Comparison of ENCODE assay signal across 8 cellular contexts in the genomic region with DNA sequence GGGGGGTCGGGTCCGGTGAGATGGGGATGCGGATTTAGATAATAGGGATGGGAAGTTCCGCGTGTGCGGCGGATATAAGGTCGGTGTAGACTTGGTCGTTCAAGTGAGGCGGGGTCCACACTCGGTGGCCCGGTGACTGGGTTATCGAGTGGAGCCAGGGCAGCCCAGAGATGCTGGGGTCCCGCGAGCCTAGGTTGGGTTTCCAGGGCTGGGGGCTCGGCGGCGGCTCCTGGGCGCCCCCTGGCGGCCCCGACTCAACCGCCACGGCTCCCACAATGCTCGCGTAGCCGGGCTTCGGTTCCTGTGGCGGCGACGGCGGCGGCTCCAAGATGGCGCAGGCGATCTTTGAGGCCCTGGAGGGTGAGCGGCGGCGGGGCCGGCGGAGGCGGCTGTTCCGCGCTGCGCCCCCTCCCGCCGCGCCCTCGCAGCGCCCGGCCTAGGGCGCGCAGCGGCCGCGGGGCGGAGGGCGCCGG. TPM values are rescaled to one million over a fixed set of nuclear protein-coding genes. Genes with fewer than 3 reads are reported as not detected.
DNase-seq lines count a peak whose midpoint lies in the region; ATAC-seq and TF ChIP-seq lines count a peak whose summit lies in the region.

A gene (plus strand): TSS at position 304 of the 473 bp plus-strand sequence. CDS start 26 bp downstream, at position 330.

- peak; percentile 83 for TF ChIP-seq CTCF in colonic mucosa (IDR thresholded peaks at IDR 0.05)

- intact Hi-C loops in colonic mucosa (cut with DNase I): loop anchor here (5.0 kb wide), 1 partner anchor 56 kb away; no protein-coding TSS in a partner anchor

- H3K36me3 ChIP-seq in colonic mucosa: no peaks in the 10 kb centered on the region

- peaks cover 2% of the 10 kb centered on the region for H3K9me3 ChIP-seq in colonic mucosa

- H3K4me1 ChIP-seq in colonic mucosa: peaks cover 3% of the 10 kb centered on the region

- ATAC-seq in GM19043 (IDR thresholded peaks at IDR 0.05; ENCODE audit: low read depth, unreplicated experiment) (peak; percentile 59), HG03196 (IDR thresholded peaks at IDR 0.05; ENCODE audit: unreplicated experiment) (peak; percentile 70)

- peak; percentile 87 to 91 for DNase-seq in AML-193 (lab: John Stamatoyannopoulos, UW)
- DNase-seq in NCI-H446 treated with DMSO at 0.1 percent for 48 hours (lab: John Stamatoyannopoulos, UW): peak; percentile 88
- DNase-seq in activated CD4-positive, alpha-beta T cell treated with anti-CD3 and anti-CD28 coated beads for 24 hours (ENCODE audit: low read depth in 2 of 2): peak; percentile 78 to 83
- DNase-seq in colonic mucosa: peak; percentile 88
- DNase-seq in medulla oblongata (ENCODE audit: extremely low spot score): peak; percentile 86
- peak; percentile 79 to 83 (median 81) for DNase-seq in stimulated activated CD4-positive, alpha-beta T cell treated with anti-CD3 and anti-CD28 coated beads, TNF-alpha, amount 100 ng/mL, for 4 hours (ENCODE audit: low read depth in 3 of 3)

- peak within 1 kb of the TSS; percentile 50 for H3K4me3 ChIP-seq in colonic mucosa

- H3K9ac ChIP-seq in colonic mucosa (ENCODE audit: low read depth in 2 of 2, low read length in 2 of 2): peak within 1 kb of the TSS; percentile 84 to 92

- H3K27ac ChIP-seq in colonic mucosa: peak within 1 kb of the TSS; percentile 97

- H3K27me3 ChIP-seq in colonic mucosa: no peaks in the 10 kb centered on the region

RNA-seq across cellular contexts. Expression of the gene that starts here (rescaled TPM):
- 1 to 10 TPM; 2.7 to 6.1 TPM for total RNA-seq in colonic mucosa

Comparison
In these comparisons a context has a peak if more than half of its experiments do, and no peak if none do; other contexts are left out.
1. Peak in every context shown above with its lines: DNase-seq, ATAC-seq, H3K4me3 ChIP-seq and H3K27ac ChIP-seq.